In genomic region chr3:171753025-171753472, GRCh38 we compare ENCODE assay signal across 13 cellular contexts. TPM values are rescaled to one million over a fixed set of nuclear protein-coding genes. Genes with fewer than 3 reads are reported as not detected.
DNase-seq lines count a peak whose midpoint lies in the region; ATAC-seq and TF ChIP-seq lines count a peak whose summit lies in the region.
"Had no signal": no experiment of that assay in that cellular context is flagged by ENCODE, and none has a peak within 500 bp of the region (broad histone marks: within the 10 kb centered on the region; RNA-seq: fewer than 3 reads in every experiment).

No MANE protein-coding gene starts in this region.

- no peaks in the 10 kb centered on the region for H3K36me3 ChIP-seq in breast epithelium
- no peaks in the 10 kb centered on the region for H3K36me3 ChIP-seq in testis (ENCODE audit: low read depth, missing control alignments)

- H3K4me1 ChIP-seq in breast epithelium = peaks cover 7 to 9% of the 10 kb centered on the region in 2 donors
- H3K4me1 ChIP-seq in testis = peaks cover 10% of the 10 kb centered on the region

- TF ChIP-seq CTCF in breast epithelium (IDR thresholded peaks at IDR 0.05) (no peak), testis (IDR thresholded peaks at IDR 0.05) (no peak)

- H3K9me3 ChIP-seq in breast epithelium (no peaks in the 10 kb centered on the region), testis (no peaks in the 10 kb centered on the region)

- 43 to 49% methylated on average over 5 of the region's 5 CpGs for WGBS in testis, 2 donors

- H3K4me3 ChIP-seq in breast epithelium (peak overlapping the region in 1 of 3 donors; percentile 6), testis (no peak overlapping the region)

- H3K27me3 ChIP-seq in breast epithelium (no peaks in the 10 kb centered on the region), testis (no peaks in the 10 kb centered on the region)

- DNase-seq in NCI-H82 (lab: John Stamatoyannopoulos, UW) = peak; percentile 40
- no peak for DNase-seq in NCI-H82 treated with DMSO at 0.1 percent for 48 hours (lab: John Stamatoyannopoulos, UW; ENCODE audit: unreplicated experiment)
- DNase-seq in breast epithelium (ENCODE audit: low spot score in 2 of 2) = peak in 1 of 2 donors; percentile 67
- peak; percentile 41 for DNase-seq in left ventricle myocardium superior
- peak; percentile 39 for DNase-seq in testis
- DNase-seq in NCI-H1048 (lab: John Stamatoyannopoulos, UW) = no peak
- DNase-seq in activated gamma-delta T cell (lab: John Stamatoyannopoulos, UW) = no peak
- DNase-seq: amygdala, DMS79 treated with DMSO at 0.1 percent for 48 hours, KBM-7, NCI-H187 treated with DMSO at 0.1 percent for 48 hours had no signal

- intact Hi-C loops in breast epithelium (cut with DNase I; ENCODE audit: low total_unique reads) (no loop called here), left ventricle myocardium superior (cut with micrococcal nuclease) (no loop called here), testis (cut with DNase I; ENCODE audit: low total_unique reads) (no loop called here)

- TF ChIP-seq POLR2A in breast epithelium (IDR thresholded peaks at IDR 0.05) (no peak), testis (IDR thresholded peaks at IDR 0.05) (no peak)

- ATAC-seq in left ventricle myocardium superior (peak; percentile 78), HG02678 (IDR thresholded peaks at IDR 0.05; ENCODE audit: unreplicated experiment) (no peak)
- ATAC-seq: HCT116 had no signal

- peak overlapping the region; percentile 19 to 29 for H3K27ac ChIP-seq in breast epithelium
- H3K27ac ChIP-seq in testis = no peak overlapping the region

RNA-seq across cellular contexts. Expression of gene PLD1, which starts 57.2 kb away (rescaled TPM):
- total RNA-seq in breast epithelium (10 to 100 TPM; 21.1 to 36.9 (median 24.9) TPM), left ventricle myocardium superior (75.1 TPM), testis (10 to 100 TPM; 19.1 to 27.4 TPM)
- 10.7 TPM for polyA plus RNA-seq in testis (ENCODE audit: insufficient read depth, low read depth, low replicate concordance)

Comparison
In these comparisons a context has a peak if more than half of its experiments do, and no peak if none do; other contexts are left out.
1. DNase-seq: peak in NCI-H82 (single experiment), left ventricle myocardium superior (single experiment) and testis (single experiment); none in NCI-H82 treated with DMSO at 0.1 percent for 48 hours (single experiment), NCI-H1048 (single experiment) and activated gamma-delta T cell (single experiment).
2. H3K27ac ChIP-seq: peak in breast epithelium (2 of 2); none in testis (0 of 2).